In the genomic region with DNA sequence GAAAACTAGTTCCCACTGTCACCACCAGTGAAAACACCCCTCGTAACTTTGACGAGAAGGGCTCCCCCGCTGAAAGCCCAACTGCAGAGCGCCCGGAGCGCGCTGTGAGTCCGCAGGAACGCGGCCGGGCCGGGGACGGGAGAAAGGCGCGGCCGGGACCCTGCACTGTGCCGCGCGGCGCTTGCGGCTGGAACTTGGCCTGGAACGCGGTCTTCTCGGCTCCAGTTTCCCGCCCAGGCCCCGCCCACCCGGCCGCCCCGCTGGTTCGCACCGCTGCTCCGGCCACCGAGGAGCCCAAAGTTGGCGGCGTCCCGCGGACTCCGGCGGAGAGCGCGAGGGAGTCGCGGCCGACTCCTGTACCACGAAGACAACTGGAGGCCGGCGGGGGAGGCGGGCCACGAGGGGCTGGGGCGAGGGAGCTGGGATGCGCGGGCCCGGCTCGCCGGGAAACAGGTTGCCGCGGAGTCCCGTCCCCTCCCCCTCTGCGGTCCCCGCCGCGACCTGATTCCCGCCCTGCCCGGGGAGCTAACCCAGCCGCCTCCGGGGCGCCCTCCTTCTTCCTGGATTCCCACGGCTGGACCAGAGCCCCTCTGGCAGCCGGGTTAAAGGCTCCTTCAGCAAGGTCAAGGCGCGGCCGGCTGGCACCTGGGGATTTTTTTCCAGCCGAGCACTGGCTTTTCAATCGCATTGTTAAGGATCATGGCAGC, we compare ENCODE assay signal across 8 cellular contexts. TPM values are rescaled to one million over a fixed set of nuclear protein-coding genes. Genes with fewer than 3 reads are reported as not detected.
A peak's percentile ranks its signal among the peaks of the same experiment; 100 is the strongest.
DNase-seq lines count a peak whose midpoint lies in the region; ATAC-seq and TF ChIP-seq lines count a peak whose summit lies in the region.

No MANE protein-coding gene starts in this region.

- H3K27me3 Mint-ChIP-seq in activated T-cell treated with anti-CD3 and anti-CD28 coated beads, Interleukin-2, amount 50 U/mL, for 4 hours (ENCODE audit: low read depth), result peaks cover 62% of the 10 kb centered on the region
- peaks cover 6% of the 10 kb centered on the region for H3K27me3 Mint-ChIP-seq in neural progenitor cell (ENCODE audit: insufficient read depth, low read depth)

- H3K27ac ChIP-seq in Peyer's patch, result peak overlapping the region in 2 of 4 donors; percentile 4 to 62
- H3K27ac ChIP-seq in neural progenitor cell, result no peak overlapping the region

- no peak for DNase-seq in activated T-cell treated with anti-CD3 and anti-CD28 coated beads, Interleukin-2, amount 50 U/mL, for 4 hours
- DNase-seq in activated T-cell treated with anti-CD3 and anti-CD28 coated beads, Interleukin-2, amount 50 U/mL, for 48 hours, result no peak
- peak in 2 of 3 donors; percentile 55 to 60 for DNase-seq in Peyer's patch
- peak; percentile 61 to 84 for DNase-seq in foreskin fibroblast
- peak; percentile 85 for DNase-seq in neural progenitor cell (ENCODE audit: low spot score)
- DNase-seq in NAMALWA (ENCODE audit: low spot score), result no peak

- H4K20me1 ChIP-seq in neural progenitor cell (ENCODE audit: low read depth), result peaks cover 50% of the 10 kb centered on the region

- peak overlapping the region; percentile 24 for H3K4me3 Mint-ChIP-seq in activated T-cell treated with anti-CD3 and anti-CD28 coated beads, Interleukin-2, amount 50 U/mL, for 4 hours
- H3K4me3 Mint-ChIP-seq in neural progenitor cell, result peak overlapping the region; percentile 95

- H3K9ac ChIP-seq in neural progenitor cell, result no peak overlapping the region

- peak overlapping the region; percentile 82 for H3K27ac Mint-ChIP-seq in neural progenitor cell

- peaks cover 0 to 43% (median 10%) of the 10 kb centered on the region in 4 donors for H3K4me1 ChIP-seq in Peyer's patch
- H3K4me1 ChIP-seq in neural progenitor cell, result peaks cover 25% of the 10 kb centered on the region

- H3K4me3 ChIP-seq in Peyer's patch (peak overlapping the region; percentile 7 to 57 (median 34)), foreskin fibroblast (ENCODE audit: low read depth in 1 of 2, low read length in 2 of 2) (peak overlapping the region; percentile 59 to 68), neural progenitor cell (peak overlapping the region; percentile 78)

- H3K4me2 ChIP-seq in neural progenitor cell, result peak overlapping the region; percentile 95

- H3K4me1 Mint-ChIP-seq in activated T-cell treated with anti-CD3 and anti-CD28 coated beads, Interleukin-2, amount 50 U/mL, for 4 hours (ENCODE audit: low read depth), result peaks cover 9% of the 10 kb centered on the region
- H3K4me1 Mint-ChIP-seq in neural progenitor cell, result peaks cover 40% of the 10 kb centered on the region

- H3F3A ChIP-seq in neural progenitor cell (ENCODE audit: low read depth), result peaks cover 25% of the 10 kb centered on the region

- H3K36me3 ChIP-seq in Peyer's patch (no peaks in the 10 kb centered on the region), neural progenitor cell (no peaks in the 10 kb centered on the region)

- H3K9me3 ChIP-seq in Peyer's patch (peaks cover 0 to 5% (median 0%) of the 10 kb centered on the region in 4 donors), neural progenitor cell (ENCODE audit: low read depth) (no peaks in the 10 kb centered on the region)

- no peaks in the 10 kb centered on the region for H3K79me2 ChIP-seq in neural progenitor cell (ENCODE audit: low read depth)

- ATAC-seq in activated T-cell treated with anti-CD3 and anti-CD28 coated beads, Interleukin-2, amount 50 U/mL, for 4 hours, result no peak
- ATAC-seq in HG03039 (IDR thresholded peaks at IDR 0.05; ENCODE audit: unreplicated experiment), result no peak
- ATAC-seq in GM21786 (IDR thresholded peaks at IDR 0.05; ENCODE audit: unreplicated experiment), result no peak

- H3K9me3 Mint-ChIP-seq in activated T-cell treated with anti-CD3 and anti-CD28 coated beads, Interleukin-2, amount 50 U/mL, for 4 hours, result peaks cover 1% of the 10 kb centered on the region
- no peaks in the 10 kb centered on the region for H3K9me3 Mint-ChIP-seq in neural progenitor cell

- TF ChIP-seq CTCF in Peyer's patch (IDR thresholded peaks at IDR 0.05), result no peak
- no peak for TF ChIP-seq CTCF in foreskin fibroblast (IDR thresholded peaks at IDR 0.05; ENCODE audit: low read depth, low read length)
- no peak for TF ChIP-seq CTCF in neural progenitor cell (IDR thresholded peaks at IDR 0.05)

- TF ChIP-seq POLR2A in Peyer's patch (IDR thresholded peaks at IDR 0.05), result no peak

- peaks cover 0 to 25% of the 10 kb centered on the region in 2 donors for H3K27me3 ChIP-seq in Peyer's patch
- H3K27me3 ChIP-seq in neural progenitor cell, result peaks cover 85% of the 10 kb centered on the region

- peak overlapping the region; percentile 46 for H2AFZ ChIP-seq in neural progenitor cell (replicated peaks)

- no peaks in the 10 kb centered on the region for H3K36me3 Mint-ChIP-seq in activated T-cell treated with anti-CD3 and anti-CD28 coated beads, Interleukin-2, amount 50 U/mL, for 4 hours (ENCODE audit: insufficient read depth)
- H3K36me3 Mint-ChIP-seq in neural progenitor cell, result no peaks in the 10 kb centered on the region

RNA-seq across cellular contexts. Expression of a gene that starts 3.4 kb away (rescaled TPM):
- under 1 TPM in 2 of 3 donors, not detected in 1; 0.10 to 0.30 TPM for total RNA-seq in activated T-cell treated with anti-CD3 and anti-CD28 coated beads, Interleukin-2, amount 50 U/mL, for 4 hours
- total RNA-seq in Peyer's patch (1 to 10 TPM; 1.1 to 2.7 (median 2.0) TPM), neural progenitor cell (ENCODE audit: low replicate concordance) (5.1 and 16.6 TPM in 2 replicates)

Comparison
In these comparisons a context has a peak if more than half of its experiments do, and no peak if none do; other contexts are left out.
1. DNase-seq: peak in Peyer's patch (2 of 3), foreskin fibroblast (2 of 2) and neural progenitor cell (single experiment); none in activated T-cell treated with anti-CD3 and anti-CD28 coated beads, Interleukin-2, amount 50 U/mL, for 4 hours (single experiment), activated T-cell treated with anti-CD3 and anti-CD28 coated beads, Interleukin-2, amount 50 U/mL, for 48 hours (0 of 2) and NAMALWA (single experiment).
2. Peak in every context shown above with its lines, with median percentiles within 50 percentile points of each other: H3K4me3 ChIP-seq.